In the genomic region with DNA sequence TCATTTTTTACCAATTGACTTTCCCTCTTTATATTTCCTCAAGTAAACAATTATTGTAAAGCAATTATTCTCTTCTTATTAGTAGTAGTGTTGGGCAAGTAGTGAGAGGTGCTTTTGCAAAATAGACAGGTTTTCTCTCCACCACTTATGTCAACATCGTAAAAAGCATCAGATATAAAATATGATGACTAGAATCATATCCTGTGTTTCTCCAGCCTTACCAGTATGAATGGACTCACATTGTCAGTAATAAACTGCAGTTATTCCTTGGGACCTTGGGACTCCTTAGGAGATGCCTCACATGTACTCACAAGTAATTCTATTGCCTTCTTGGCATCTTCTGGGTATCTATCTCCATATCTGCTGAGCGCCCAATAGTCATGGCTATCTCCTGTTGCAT, we compare ENCODE assay signal across 12 cellular contexts. TPM values are rescaled to one million over a fixed set of nuclear protein-coding genes. Genes with fewer than 3 reads are reported as not detected.
"Had no signal": no experiment of that assay in that cellular context is flagged by ENCODE, and none has a peak within 500 bp of the region (broad histone marks: within the 10 kb centered on the region; RNA-seq: fewer than 3 reads in every experiment).

No MANE protein-coding gene starts in this region.

- H3K27ac ChIP-seq: GM23248 had no signal

- H3K36me3 ChIP-seq: HAP-1 had no signal

- H3K4me2 ChIP-seq: GM23338 had no signal

- H3K9ac ChIP-seq: GM23248 had no signal

- ATAC-seq: GM23338, HCT116 had no signal

- H3K4me1 ChIP-seq: HAP-1 had no signal

- H3K4me3 ChIP-seq: GM23248, GM23338, HAP-1 had no signal

- DNase-seq: GM23248, GOT3, H7, H9, HCEC 1CT, HFFc6 had no signal

- H2AFZ ChIP-seq: GM23248, GM23338 had no signal

- FAIRE-seq: H1, H54 had no signal

RNA-seq across cellular contexts. Expression of a gene that starts 40.4 kb away (rescaled TPM):
- total RNA-seq: GM23248, GM23338, H1, H4, H7, H9, HFFc6 had no signal
- polyA plus RNA-seq: GM23248, GM23338, H1 had no signal
